In genomic region chr5:91500758-91501157, GRCh38 we compare ENCODE assay signal across 26 cellular contexts.
"Had no signal": no experiment of that assay in that cellular context is flagged by ENCODE, and none has a peak within 500 bp of the region (broad histone marks: within the 10 kb centered on the region; RNA-seq: fewer than 3 reads in every experiment).

No MANE protein-coding gene starts in this region.

- H3K27ac ChIP-seq: brain microvascular endothelial cell, coronary artery, dorsolateral prefrontal cortex had no signal

- H3K36me3 ChIP-seq: brain microvascular endothelial cell had no signal

- ATAC-seq: activated CD4-positive, alpha-beta T cell treated with anti-CD3 and anti-CD28 coated beads for 36 hours; activated CD8-positive, alpha-beta memory T cell treated with anti-CD3 and anti-CD28 coated beads, Interleukin-2, amount 10 ng/mL, durations not matched to agents 7 days and 5 days; activated CD8-positive, alpha-beta T cell treated with anti-CD3 and anti-CD28 coated beads, Interleukin-2, amount 10 ng/mL, durations not matched to agents 7 days and 5 days; esophagus mucosa; T-helper 17 cell had no signal

- DNase-seq: activated CD4-positive, alpha-beta memory T cell treated with anti-CD3 and anti-CD28 coated beads for 36 hours; activated CD4-positive, alpha-beta T cell treated with anti-CD3 and anti-CD28 coated beads for 36 hours; activated CD4-positive, alpha-beta T cell treated with anti-CD3 and anti-CD28 coated beads, Interleukin-2, amount 10 ng/mL, durations not matched to agents 24 days and 14 days; activated CD4-positive, CD25-positive, alpha-beta regulatory T cell; activated CD4-positive, CD25-positive, alpha-beta regulatory T cell treated with anti-CD3 and anti-CD28 coated beads, Interleukin-2, amount 50 U/mL, for 72 hours; activated CD8-positive, alpha-beta memory T cell treated with anti-CD3 and anti-CD28 coated beads, Interleukin-2, amount 10 ng/mL, durations not matched to agents 7 days and 5 days; activated CD8-positive, alpha-beta memory T cell treated with anti-CD3 and anti-CD28 coated beads, Interleukin-2, amount 50 U/mL, for 4 hours; activated CD8-positive, alpha-beta T cell treated with anti-CD3 and anti-CD28 coated beads, Interleukin-2, amount 10 ng/mL, durations not matched to agents 7 days and 5 days; activated effector memory CD4-positive, alpha-beta T cell treated with anti-CD3 and anti-CD28 coated beads, Interleukin-2, amount 50 U/mL, for 16 hours; activated naive CD4-positive, alpha-beta T cell treated with anti-CD3 and anti-CD28 coated beads, Interleukin-2, amount 50 U/mL, for 16 hours; activated T-cell treated with anti-CD3 and anti-CD28 coated beads, Interleukin-2, amount 50 U/mL, for 1 hour; activated T-cell treated with anti-CD3 and anti-CD28 coated beads, Interleukin-2, amount 50 U/mL, for 48 hours; amniotic stem cell; anterior cingulate cortex; brain microvascular endothelial cell; dorsolateral prefrontal cortex; effector memory CD4-positive, alpha-beta T cell; endodermal cell; foreskin fibroblast; head of caudate nucleus; T-helper 17 cell; T1000 had no signal

- H3K4me3 ChIP-seq: coronary artery, dorsolateral prefrontal cortex had no signal

- FAIRE-seq: astrocyte, bronchial epithelial cell had no signal

- H3K27me3 ChIP-seq: brain microvascular endothelial cell, dorsolateral prefrontal cortex had no signal
